ENCODE assay signal across 12 cellular contexts in genomic region chr7:96287168-96287567, GRCh38. TPM values are rescaled to one million over a fixed set of nuclear protein-coding genes. Genes with fewer than 3 reads are reported as not detected.
A peak's percentile ranks its signal among the peaks of the same experiment; 100 is the strongest.
DNase-seq lines count a peak whose midpoint lies in the region; ATAC-seq lines count a peak whose summit lies in the region.
"Had no signal": no experiment of that assay in that cellular context is flagged by ENCODE, and none has a peak within 500 bp of the region (broad histone marks: within the 10 kb centered on the region; RNA-seq: fewer than 3 reads in every experiment).

No MANE protein-coding gene starts in this region.

- no peak for ATAC-seq in activated T-cell treated with anti-CD3 and anti-CD28 coated beads, Interleukin-2, amount 50 U/mL, for 72 hours (replicated peaks in 1 of 2)
- ATAC-seq in HG02884 (IDR thresholded peaks at IDR 0.05; ENCODE audit: unreplicated experiment) (peak; percentile 46), GM18517 (IDR thresholded peaks at IDR 0.05; ENCODE audit: unreplicated experiment) (no peak), GM19324 (IDR thresholded peaks at IDR 0.05; ENCODE audit: low FRiP score, unreplicated experiment) (no peak)
- peak; percentile 90 for ATAC-seq in stimulated activated memory B cell treated with anti-CD40 and anti-IgM and Interleukin-4, amounts not matched to agents 10 μg/mL and 1 μg/mL and 100 μg/mL, for 72 hours

- H3K4me3 Mint-ChIP-seq in activated T-cell treated with anti-CD3 and anti-CD28 coated beads, Interleukin-2, amount 50 U/mL, for 24 hours = no peak overlapping the region
- no peak overlapping the region for H3K4me3 Mint-ChIP-seq in activated T-cell treated with anti-CD3 and anti-CD28 coated beads, Interleukin-2, amount 50 U/mL, for 72 hours
- H3K4me3 Mint-ChIP-seq in stimulated activated memory B cell treated with anti-CD40 and anti-IgM and Interleukin-4, amounts not matched to agents 10 μg/mL and 1 μg/mL and 100 μg/mL, for 72 hours = no peak overlapping the region

- H3K36me3 Mint-ChIP-seq in activated T-cell treated with anti-CD3 and anti-CD28 coated beads, Interleukin-2, amount 50 U/mL, for 24 hours (ENCODE audit: low read depth) = peaks cover 49% of the 10 kb centered on the region
- peaks cover 9 to 22% of the 10 kb centered on the region in 2 donors for H3K36me3 Mint-ChIP-seq in activated T-cell treated with anti-CD3 and anti-CD28 coated beads, Interleukin-2, amount 50 U/mL, for 72 hours (ENCODE audit: insufficient read depth in 2 of 2)
- H3K36me3 Mint-ChIP-seq in stimulated activated memory B cell treated with anti-CD40 and anti-IgM and Interleukin-4, amounts not matched to agents 10 μg/mL and 1 μg/mL and 100 μg/mL, for 72 hours = peaks cover 60% of the 10 kb centered on the region

- peak overlapping the region; percentile 12 for H3K27ac Mint-ChIP-seq in activated T-cell treated with anti-CD3 and anti-CD28 coated beads, Interleukin-2, amount 50 U/mL, for 24 hours
- H3K27ac Mint-ChIP-seq in activated T-cell treated with anti-CD3 and anti-CD28 coated beads, Interleukin-2, amount 50 U/mL, for 72 hours = no peak overlapping the region
- H3K27ac Mint-ChIP-seq in stimulated activated memory B cell treated with anti-CD40 and anti-IgM and Interleukin-4, amounts not matched to agents 10 μg/mL and 1 μg/mL and 100 μg/mL, for 72 hours = peak overlapping the region; percentile 73

- no peaks in the 10 kb centered on the region for H3K27me3 Mint-ChIP-seq in activated T-cell treated with anti-CD3 and anti-CD28 coated beads, Interleukin-2, amount 50 U/mL, for 24 hours
- no peaks in the 10 kb centered on the region for H3K27me3 Mint-ChIP-seq in activated T-cell treated with anti-CD3 and anti-CD28 coated beads, Interleukin-2, amount 50 U/mL, for 72 hours (ENCODE audit: low read depth)
- H3K27me3 Mint-ChIP-seq in stimulated activated memory B cell treated with anti-CD40 and anti-IgM and Interleukin-4, amounts not matched to agents 10 μg/mL and 1 μg/mL and 100 μg/mL, for 72 hours = no peaks in the 10 kb centered on the region

- H3K9me3 Mint-ChIP-seq in activated T-cell treated with anti-CD3 and anti-CD28 coated beads, Interleukin-2, amount 50 U/mL, for 24 hours = peaks cover 16% of the 10 kb centered on the region
- H3K9me3 Mint-ChIP-seq in activated T-cell treated with anti-CD3 and anti-CD28 coated beads, Interleukin-2, amount 50 U/mL, for 72 hours = peaks cover 3% of the 10 kb centered on the region in 2 donors
- peaks cover 8% of the 10 kb centered on the region for H3K9me3 Mint-ChIP-seq in stimulated activated memory B cell treated with anti-CD40 and anti-IgM and Interleukin-4, amounts not matched to agents 10 μg/mL and 1 μg/mL and 100 μg/mL, for 72 hours

- DNase-seq in activated T-cell treated with anti-CD3 and anti-CD28 coated beads, Interleukin-2, amount 50 U/mL, for 24 hours = no peak
- DNase-seq in activated T-cell treated with anti-CD3 and anti-CD28 coated beads, Interleukin-2, amount 50 U/mL, for 72 hours = no peak
- DNase-seq in SKM-1 treated with dmso at 0.1 percent for 144 hours (lab: John Stamatoyannopoulos, UW; ENCODE audit: unreplicated experiment) (peak; percentile 31), SHP77 (lab: John Stamatoyannopoulos, UW) (no peak)
- DNase-seq: HCEC 1CT, kidney, NCI-H2227 treated with DMSO at 0.1 percent for 48 hours, upper lobe of left lung had no signal

- peaks cover 57% of the 10 kb centered on the region for H3K4me1 Mint-ChIP-seq in activated T-cell treated with anti-CD3 and anti-CD28 coated beads, Interleukin-2, amount 50 U/mL, for 24 hours (ENCODE audit: low read depth)
- H3K4me1 Mint-ChIP-seq in activated T-cell treated with anti-CD3 and anti-CD28 coated beads, Interleukin-2, amount 50 U/mL, for 72 hours (ENCODE audit: low read depth) = peaks cover 35% of the 10 kb centered on the region
- H3K4me1 Mint-ChIP-seq in stimulated activated memory B cell treated with anti-CD40 and anti-IgM and Interleukin-4, amounts not matched to agents 10 μg/mL and 1 μg/mL and 100 μg/mL, for 72 hours = peaks cover 70% of the 10 kb centered on the region

RNA-seq across cellular contexts. Expression of gene SLC25A13, which starts 34.7 kb away (rescaled TPM):
- 1 to 10 TPM; 6.1 to 8.4 TPM for total RNA-seq in activated T-cell treated with anti-CD3 and anti-CD28 coated beads, Interleukin-2, amount 50 U/mL, for 72 hours

Comparison
In these comparisons a context has a peak if more than half of its experiments do, and no peak if none do; other contexts are left out.
1. ATAC-seq: peak in HG02884 (single experiment) and stimulated activated memory B cell treated with anti-CD40 and anti-IgM and Interleukin-4, amounts not matched to agents 10 μg/mL and 1 μg/mL and 100 μg/mL, for 72 hours (single experiment); none in activated T-cell treated with anti-CD3 and anti-CD28 coated beads, Interleukin-2, amount 50 U/mL, for 72 hours (0 of 2), GM18517 (single experiment) and GM19324 (single experiment).